In genomic region chr12:101829639-101830390, GRCh38 we compare ENCODE assay signal across 8 cellular contexts. TPM values are rescaled to one million over a fixed set of nuclear protein-coding genes. Genes with fewer than 3 reads are reported as not detected.
DNase-seq lines count a peak whose midpoint lies in the region; ATAC-seq, FAIRE-seq and TF ChIP-seq lines count a peak whose summit lies in the region.

No MANE protein-coding gene starts in this region.

- FAIRE-seq in small intestine (lab: Jason Lieb, UNC) = no peak

- peak overlapping the region; percentile 84 for H3K27ac Mint-ChIP-seq in activated T-helper 1 cell treated with anti-CD3 and anti-CD28 coated beads, Interleukin-12 subunit alpha, Interleukin-12 subunit beta, Interleukin-2, Interleukin-4 antibody, amounts not matched to agents 30 ng/mL and 10 ng/mL and 1 ng/mL, durations not matched to agents 14 hours and 24 hours and 36 hours

- H3K27me3 Mint-ChIP-seq in activated T-helper 1 cell treated with anti-CD3 and anti-CD28 coated beads, Interleukin-12 subunit alpha, Interleukin-12 subunit beta, Interleukin-2, Interleukin-4 antibody, amounts not matched to agents 30 ng/mL and 10 ng/mL and 1 ng/mL, durations not matched to agents 14 hours and 24 hours and 36 hours (ENCODE audit: insufficient read depth) = no peaks in the 10 kb centered on the region

- H3K9me2 ChIP-seq in hepatocyte (replicated peaks; ENCODE audit: insufficient read depth) = no peaks in the 10 kb centered on the region

- intact Hi-C loops in activated T-helper 1 cell treated with anti-CD3 and anti-CD28 coated beads, Interleukin-12 subunit alpha, Interleukin-12 subunit beta, Interleukin-2, Interleukin-4 antibody, amounts not matched to agents 30 ng/mL and 10 ng/mL and 1 ng/mL, durations not matched to agents 14 hours and 24 hours and 36 hours (cut with micrococcal nuclease) = loop anchor here (1.0 to 5.0 kb wide), 5 partner anchors 11 to 423 kb away; partner anchors contain the start of genes ARL1 and CHPT1

- H3K27ac ChIP-seq in DND-41 (ENCODE audit: low read length) (peak overlapping the region; percentile 85), hepatocyte (peak overlapping the region; percentile 76), small intestine (ENCODE audit: low read depth in 1 of 2, low read length in 1 of 2) (peak overlapping the region; percentile 79 to 82)

- H3K27me3 ChIP-seq in DND-41 (ENCODE audit: insufficient read depth, low read length, poor library complexity) (no peaks in the 10 kb centered on the region), hepatocyte (no peaks in the 10 kb centered on the region), small intestine (ENCODE audit: control insufficient read depth in 2 of 2, insufficient read depth in 2 of 2, low read length in 2 of 2) (no peaks in the 10 kb centered on the region)

- WGBS in hepatocyte (ENCODE audit: low lambda C conversion rate, missing lambda C conversion rate) = 13% methylated on average over 13 of the region's 13 CpGs
- WGBS in small intestine, 3 donors = 3 to 7% (median 6%) methylated on average over 13 of the region's 13 CpGs

- H2AFZ ChIP-seq in DND-41 (ENCODE audit: low read depth, low read length) (peak overlapping the region; percentile 92), hepatocyte (peak overlapping the region; percentile 96)

- H3K79me2 ChIP-seq in DND-41 (ENCODE audit: insufficient read depth, low read length) = peaks cover 58% of the 10 kb centered on the region
- peaks cover 31% of the 10 kb centered on the region for H3K79me2 ChIP-seq in hepatocyte

- H3K4me2 ChIP-seq in DND-41 (ENCODE audit: insufficient read depth, low read length) = peak overlapping the region; percentile 78
- H3K4me2 ChIP-seq in hepatocyte = peak overlapping the region; percentile 75

- H3K4me3 Mint-ChIP-seq in activated T-helper 1 cell treated with anti-CD3 and anti-CD28 coated beads, Interleukin-12 subunit alpha, Interleukin-12 subunit beta, Interleukin-2, Interleukin-4 antibody, amounts not matched to agents 30 ng/mL and 10 ng/mL and 1 ng/mL, durations not matched to agents 14 hours and 24 hours and 36 hours = peak overlapping the region; percentile 94

- peaks cover 48% of the 10 kb centered on the region for H3K4me1 Mint-ChIP-seq in activated T-helper 1 cell treated with anti-CD3 and anti-CD28 coated beads, Interleukin-12 subunit alpha, Interleukin-12 subunit beta, Interleukin-2, Interleukin-4 antibody, amounts not matched to agents 30 ng/mL and 10 ng/mL and 1 ng/mL, durations not matched to agents 14 hours and 24 hours and 36 hours (ENCODE audit: low read depth)

- H3K4me3 ChIP-seq in DND-41 (ENCODE audit: low read depth in 1 of 2, low read length in 2 of 2) = peak overlapping the region; percentile 73 to 94; a peak in 3 of 4 replicates
- peak overlapping the region; percentile 69 for H3K4me3 ChIP-seq in hepatocyte
- peak overlapping the region; percentile 78 to 85 for H3K4me3 ChIP-seq in small intestine (ENCODE audit: low read depth in 1 of 2, low read length in 2 of 2)

- H4K20me1 ChIP-seq in DND-41 (ENCODE audit: insufficient read depth, low read length) (no peaks in the 10 kb centered on the region), hepatocyte (ENCODE audit: insufficient read depth, poor library complexity, severe bottlenecking) (no peaks in the 10 kb centered on the region)

- H3K4me1 ChIP-seq in DND-41 (ENCODE audit: insufficient read depth, low read length) = peaks cover 59% of the 10 kb centered on the region
- peaks cover 6% of the 10 kb centered on the region for H3K4me1 ChIP-seq in hepatocyte (ENCODE audit: insufficient read depth)
- no peaks in the 10 kb centered on the region for H3K4me1 ChIP-seq in small intestine (ENCODE audit: control insufficient read depth in 2 of 2, insufficient read depth in 1 of 2, low read depth in 1 of 2, low read length in 1 of 2)

- H3K36me3 ChIP-seq in DND-41 (ENCODE audit: insufficient read depth, low read length) = no peaks in the 10 kb centered on the region; the same call in 1 of the 2 replicates
- no peaks in the 10 kb centered on the region for H3K36me3 ChIP-seq in hepatocyte (replicated peaks; ENCODE audit: insufficient read depth, low read depth)
- no peaks in the 10 kb centered on the region for H3K36me3 ChIP-seq in small intestine (ENCODE audit: control insufficient read depth in 2 of 2, insufficient read depth in 2 of 2, low read length in 2 of 2)

- TF ChIP-seq CTCF in DND-41 (IDR thresholded peaks at IDR 0.05; ENCODE audit: borderline replicate concordance, extremely low read depth, low read length, poor library complexity, severe bottlenecking) = no peak
- TF ChIP-seq CTCF in hepatocyte (IDR thresholded peaks at IDR 0.05; ENCODE audit: poor library complexity) = no peak

- H3K9me3 ChIP-seq in DND-41 (ENCODE audit: insufficient read depth, low read length, severe bottlenecking) (no peaks in the 10 kb centered on the region), hepatocyte (ENCODE audit: low read depth) (no peaks in the 10 kb centered on the region), small intestine (ENCODE audit: control insufficient read depth, low read depth) (no peaks in the 10 kb centered on the region)

- ATAC-seq in DND-41 (ENCODE audit: insufficient read depth, low read depth) (peak; percentile 5; the same call in 2 of the 3 replicates), HG03025 (IDR thresholded peaks at IDR 0.05; ENCODE audit: low FRiP score, unreplicated experiment) (peak; percentile 4), HG03342 (IDR thresholded peaks at IDR 0.05; ENCODE audit: unreplicated experiment) (no peak), HG03439 (IDR thresholded peaks at IDR 0.05; ENCODE audit: unreplicated experiment) (no peak), HG02571 (IDR thresholded peaks at IDR 0.05; ENCODE audit: unreplicated experiment) (no peak)

- no peak for DNase-seq in DND-41
- DNase-seq in activated T-helper 1 cell treated with anti-CD3 and anti-CD28 coated beads, Interleukin-12 subunit alpha, Interleukin-12 subunit beta, Interleukin-2, Interleukin-4 antibody, amounts not matched to agents 30 ng/mL and 10 ng/mL and 1 ng/mL, durations not matched to agents 14 hours and 24 hours and 36 hours (ENCODE audit: low spot score) = no peak
- peak; percentile 23 for DNase-seq in hepatocyte (ENCODE audit: low spot score)
- peak; percentile 31 for DNase-seq in small intestine

- no peaks in the 10 kb centered on the region for H3K9me3 Mint-ChIP-seq in activated T-helper 1 cell treated with anti-CD3 and anti-CD28 coated beads, Interleukin-12 subunit alpha, Interleukin-12 subunit beta, Interleukin-2, Interleukin-4 antibody, amounts not matched to agents 30 ng/mL and 10 ng/mL and 1 ng/mL, durations not matched to agents 14 hours and 24 hours and 36 hours

- H3K9ac ChIP-seq in DND-41 (ENCODE audit: low read depth, low read length) = peak overlapping the region; percentile 81

- peaks cover 13% of the 10 kb centered on the region for H3K36me3 Mint-ChIP-seq in activated T-helper 1 cell treated with anti-CD3 and anti-CD28 coated beads, Interleukin-12 subunit alpha, Interleukin-12 subunit beta, Interleukin-2, Interleukin-4 antibody, amounts not matched to agents 30 ng/mL and 10 ng/mL and 1 ng/mL, durations not matched to agents 14 hours and 24 hours and 36 hours (ENCODE audit: low read depth)

RNA-seq across cellular contexts. Expression of gene GNPTAB, which starts 0.9 kb away (rescaled TPM):
- total RNA-seq in activated T-helper 1 cell treated with anti-CD3 and anti-CD28 coated beads, Interleukin-12 subunit alpha, Interleukin-12 subunit beta, Interleukin-2, Interleukin-4 antibody, amounts not matched to agents 30 ng/mL and 10 ng/mL and 1 ng/mL, durations not matched to agents 14 hours and 24 hours and 36 hours = 53.2 and 55.0 TPM in 2 replicates
- 21.6 and 24.4 TPM in 2 replicates for total RNA-seq in hepatocyte
- polyA plus RNA-seq in hepatocyte = 12.0 and 13.8 TPM in 2 replicates
- polyA plus RNA-seq in small intestine = 10 to 100 TPM in 2 of 3 donors, 1 to 10 TPM in 1; 6.8 to 13.6 (median 11.6) TPM

RNA-seq across cellular contexts. Expression of gene DRAM1, which starts 47.6 kb away (rescaled TPM):
- total RNA-seq in activated T-helper 1 cell treated with anti-CD3 and anti-CD28 coated beads, Interleukin-12 subunit alpha, Interleukin-12 subunit beta, Interleukin-2, Interleukin-4 antibody, amounts not matched to agents 30 ng/mL and 10 ng/mL and 1 ng/mL, durations not matched to agents 14 hours and 24 hours and 36 hours = 3.2 and 4.1 TPM in 2 replicates
- total RNA-seq in hepatocyte = 24.0 and 26.0 TPM in 2 replicates
- polyA plus RNA-seq in hepatocyte (27.2 and 28.2 TPM in 2 replicates), small intestine (1 to 10 TPM in 2 of 3 donors, under 1 TPM in 1; 0.89 to 9.9 (median 4.1) TPM)

Comparison
In these comparisons a context has a peak if more than half of its experiments do, and no peak if none do; other contexts are left out.
1. ATAC-seq: peak in DND-41 (single experiment) and HG03025 (single experiment); none in HG03342 (single experiment), HG03439 (single experiment) and HG02571 (single experiment).
2. DNase-seq: peak in hepatocyte (single experiment) and small intestine (single experiment); none in DND-41 (single experiment) and activated T-helper 1 cell treated with anti-CD3 and anti-CD28 coated beads, Interleukin-12 subunit alpha, Interleukin-12 subunit beta, Interleukin-2, Interleukin-4 antibody, amounts not matched to agents 30 ng/mL and 10 ng/mL and 1 ng/mL, durations not matched to agents 14 hours and 24 hours and 36 hours (single experiment).
3. Peak in every context shown above with its lines, with median percentiles within 50 percentile points of each other: H3K27ac ChIP-seq and H3K4me3 ChIP-seq.